Comparison of ENCODE assay signal across 8 cellular contexts in genomic region chr15:89114974-89115373, GRCh38. TPM values are rescaled to one million over a fixed set of nuclear protein-coding genes. Genes with fewer than 3 reads are reported as not detected.
DNase-seq lines count a peak whose midpoint lies in the region; ATAC-seq and TF ChIP-seq lines count a peak whose summit lies in the region.

No MANE protein-coding gene starts in this region.

- H3K9me3 ChIP-seq in Caco-2 (no peaks in the 10 kb centered on the region), colonic mucosa (no peaks in the 10 kb centered on the region), muscle layer of duodenum (ENCODE audit: control insufficient read depth in 1 of 2, low read length in 2 of 2) (no peaks in the 10 kb centered on the region), A673 (ENCODE audit: low read depth, low read length, poor library complexity, severe bottlenecking) (no peaks in the 10 kb centered on the region)

- no peaks in the 10 kb centered on the region for H3K9me3 Mint-ChIP-seq in Caco-2 (ENCODE audit: unreplicated experiment)
- no peaks in the 10 kb centered on the region for H3K9me3 Mint-ChIP-seq in natural killer cell treated with Interleukin-12 subunit alpha and Interleukin-12 subunit beta and Interleukin-15 and Interleukin-18, amount 100 ng/mL, for 72 hours

- H3K4me1 ChIP-seq in Caco-2 (peaks cover 70% of the 10 kb centered on the region), colonic mucosa (peaks cover 20% of the 10 kb centered on the region), muscle layer of duodenum (ENCODE audit: control insufficient read depth in 1 of 2, insufficient read depth in 2 of 2, low read length in 2 of 2) (peaks cover 40 to 52% of the 10 kb centered on the region in 2 donors), A673 (ENCODE audit: insufficient read depth, low read length, poor library complexity, severe bottlenecking) (no peaks in the 10 kb centered on the region)

- H3K4me3 Mint-ChIP-seq in Caco-2 (ENCODE audit: unreplicated experiment), result no peak overlapping the region
- no peak overlapping the region for H3K4me3 Mint-ChIP-seq in natural killer cell treated with Interleukin-12 subunit alpha and Interleukin-12 subunit beta and Interleukin-15 and Interleukin-18, amount 100 ng/mL, for 72 hours

- TF ChIP-seq CTCF in Caco-2 (IDR thresholded peaks at IDR 0.05; ENCODE audit: insufficient read depth in 1 of 2, low read depth in 1 of 2, low read length in 1 of 2, severe bottlenecking in 1 of 2, unreplicated experiment in 1 of 2) (no peak), colonic mucosa (IDR thresholded peaks at IDR 0.05) (no peak), A673 (conservative IDR thresholded peaks at IDR 0.05; ENCODE audit: low read depth, low read length) (no peak)

- H3K4me3 ChIP-seq in Caco-2 (ENCODE audit: low read depth, low read length) (no peak overlapping the region), colonic mucosa (no peak overlapping the region), muscle layer of duodenum (ENCODE audit: low read depth in 1 of 2, low read length in 2 of 2) (no peak overlapping the region), A673 (ENCODE audit: low read depth, low read length, poor library complexity, severe bottlenecking) (no peak overlapping the region), H7 (ENCODE audit: insufficient read depth, low read depth, low read length) (no peak overlapping the region)

- POLR2A ChIA-PET in Caco-2 (lab: Charles Lee) (interaction anchor here (0.6 kb wide), 1 partner anchor 27 kb away, joined by 4 read pairs; the partner anchor contains the start of gene ABHD2), A673 (lab: Charles Lee; ENCODE audit: low non-redundant PET) (no interaction called here)

- H3K27ac ChIP-seq in colonic mucosa (peak overlapping the region; percentile 3), muscle layer of duodenum (ENCODE audit: low read length) (peak overlapping the region; percentile 86), A673 (ENCODE audit: low read depth, low read length, poor library complexity, severe bottlenecking) (no peak overlapping the region)

- H3K36me3 ChIP-seq in Caco-2 (ENCODE audit: control insufficient read depth, insufficient read depth, low read length), result peaks cover 5% of the 10 kb centered on the region; the same call in 1 of the 2 replicates
- H3K36me3 ChIP-seq in colonic mucosa, result no peaks in the 10 kb centered on the region
- H3K36me3 ChIP-seq in muscle layer of duodenum (ENCODE audit: control insufficient read depth in 1 of 2, insufficient read depth in 2 of 2, low read length in 2 of 2), result peaks cover 23 to 26% of the 10 kb centered on the region in 2 donors
- H3K36me3 ChIP-seq in A673 (ENCODE audit: insufficient read depth, low read length, poor library complexity, severe bottlenecking), result no peaks in the 10 kb centered on the region
- 0 out of 2 replicates have a peak, but pooled peaks cover 1% of the 10 kb centered on the region for H3K36me3 ChIP-seq in H7 (replicated peaks; ENCODE audit: control insufficient read depth, insufficient read depth, low read length)

- no peaks in the 10 kb centered on the region for H3K27me3 Mint-ChIP-seq in Caco-2 (ENCODE audit: insufficient read depth, unreplicated experiment)
- no peaks in the 10 kb centered on the region for H3K27me3 Mint-ChIP-seq in natural killer cell treated with Interleukin-12 subunit alpha and Interleukin-12 subunit beta and Interleukin-15 and Interleukin-18, amount 100 ng/mL, for 72 hours

- peaks cover 37% of the 10 kb centered on the region for H3K36me3 Mint-ChIP-seq in Caco-2 (ENCODE audit: insufficient read depth, unreplicated experiment)
- peaks cover 24% of the 10 kb centered on the region for H3K36me3 Mint-ChIP-seq in natural killer cell treated with Interleukin-12 subunit alpha and Interleukin-12 subunit beta and Interleukin-15 and Interleukin-18, amount 100 ng/mL, for 72 hours

- H3K27me3 ChIP-seq in Caco-2 (replicated peaks; ENCODE audit: control insufficient read depth, insufficient read depth, low read length) (no peaks in the 10 kb centered on the region), colonic mucosa (no peaks in the 10 kb centered on the region), muscle layer of duodenum (ENCODE audit: low read depth, low read length) (no peaks in the 10 kb centered on the region), A673 (replicated peaks; ENCODE audit: insufficient read depth, low read depth, low read length, poor library complexity) (no peaks in the 10 kb centered on the region), H7 (ENCODE audit: control insufficient read depth, insufficient read depth, low read length) (no peaks in the 10 kb centered on the region)

- no peak overlapping the region for H3K9ac ChIP-seq in colonic mucosa (ENCODE audit: low read depth in 2 of 2, low read length in 2 of 2)

- peak overlapping the region; percentile 87 for H3K27ac Mint-ChIP-seq in Caco-2 (ENCODE audit: unreplicated experiment)
- peak overlapping the region in 1 of 2 donors; percentile 81 for H3K27ac Mint-ChIP-seq in natural killer cell treated with Interleukin-12 subunit alpha and Interleukin-12 subunit beta and Interleukin-15 and Interleukin-18, amount 100 ng/mL, for 72 hours

- DNase-seq in Caco-2 (no peak), NCI-H2171 (lab: John Stamatoyannopoulos, UW) (peak; percentile 26), colonic mucosa (no peak), A673 (ENCODE audit: low spot score) (no peak), H7 (no peak)
- DNase-seq in natural killer cell treated with Interleukin-12 subunit alpha and Interleukin-12 subunit beta and Interleukin-15 and Interleukin-18, amount 100 ng/mL, for 72 hours (ENCODE audit: low spot score), result no peak

- H3K4me1 Mint-ChIP-seq in Caco-2 (ENCODE audit: low read depth, unreplicated experiment), result peaks cover 41% of the 10 kb centered on the region
- H3K4me1 Mint-ChIP-seq in natural killer cell treated with Interleukin-12 subunit alpha and Interleukin-12 subunit beta and Interleukin-15 and Interleukin-18, amount 100 ng/mL, for 72 hours (ENCODE audit: low read depth in 2 of 2), result peaks cover 40 to 57% of the 10 kb centered on the region in 2 donors

- BruUV-seq in Caco-2 (replicated peaks; lab: Mats Ljungman, UMichigan) (no TSS peak), A673 (replicated peaks; lab: Mats Ljungman, UMichigan) (no TSS peak)

- no peak for ATAC-seq in natural killer cell treated with Interleukin-12 subunit alpha and Interleukin-12 subunit beta and Interleukin-15 and Interleukin-18, amount 100 ng/mL, for 72 hours
- ATAC-seq in GM19395 (IDR thresholded peaks at IDR 0.05; ENCODE audit: unreplicated experiment), result no peak

- intact Hi-C loops in Caco-2 (cut with micrococcal nuclease; ENCODE audit: unreplicated experiment), result loop anchor here (1.0 kb wide), 1 partner anchor 10 kb away; no protein-coding TSS in a partner anchor
- intact Hi-C loops in colonic mucosa (cut with DNase I), result no loop called here
- intact Hi-C loops in A673 (cut with micrococcal nuclease; ENCODE audit: unreplicated experiment), result no loop called here

- CTCF ChIA-PET in Caco-2 (lab: Charles Lee), result interaction anchor here (0.6 to 1.1 kb wide), 2 partner anchors 27 to 56 kb away, joined by 3 read pairs; partner anchors contain the start of gene ABHD2
- CTCF ChIA-PET in A673 (lab: Charles Lee), result no interaction called here

RNA-seq across cellular contexts. Expression of gene ABHD2, which starts 26.7 kb away (rescaled TPM):
- total RNA-seq in Caco-2 (2022) (56.4 and 63.0 TPM in 2 replicates), colonic mucosa (10 to 100 TPM; 71.5 to 86.7 TPM), A673 (2021) (43.9 and 52.4 TPM in 2 replicates)
- total RNA-seq in natural killer cell treated with Interleukin-12 subunit alpha and Interleukin-12 subunit beta and Interleukin-15 and Interleukin-18, amount 100 ng/mL, for 72 hours, result 100 to 1,000 TPM; 130 to 214 TPM
- 11.5 and 14.9 TPM in 2 replicates for total RNA-seq in H7 (2014; rRNA removed; shearing (Covaris generic))
